Comparison of ENCODE assay signal across 8 cellular contexts in genomic region chr2:150487537-150488429, GRCh38. TPM values are rescaled to one million over a fixed set of nuclear protein-coding genes. Genes with fewer than 3 reads are reported as not detected.
DNase-seq lines count a peak whose midpoint lies in the region; ATAC-seq, FAIRE-seq and TF ChIP-seq lines count a peak whose summit lies in the region.

Gene RND3 (minus strand): TSS chr2:150487667. CDS start chr2:150487417, 250 bp downstream.

- no peak for ATAC-seq in activated CD4-positive, CD25-positive, alpha-beta regulatory T cell treated with anti-CD3 and anti-CD28 coated beads, Interleukin-2, amount 50 U/mL, for 24 hours

- WGBS in small intestine, 3 donors = 12 to 16% (median 13%) methylated on average over 24 of the region's 24 CpGs

- DNase-seq in GM12864 (ENCODE audit: low read depth) = peak; percentile 26
- peak; percentile 98 for DNase-seq in H4 (ENCODE audit: low spot score)
- peak; percentile 85 for DNase-seq in LNCaP clone FGC (ENCODE audit: low read depth)
- peak; percentile 99 for DNase-seq in RPMI7951 (ENCODE audit: low read depth)
- peak; percentile 98 to 99 for DNase-seq in breast epithelium (ENCODE audit: low spot score in 2 of 2)
- peak; percentile 98 for DNase-seq in small intestine

- H3K4me3 ChIP-seq in GM12864 (ENCODE audit: low read depth, low read length) = no peak within 1 kb of the TSS
- no peak within 1 kb of the TSS for H3K4me3 ChIP-seq in LNCaP clone FGC (ENCODE audit: low read depth, low read length)
- H3K4me3 ChIP-seq in breast epithelium = peak within 1 kb of the TSS; percentile 68 to 93 (median 82)
- peak within 1 kb of the TSS; percentile 82 for H3K4me3 ChIP-seq in iPS-18c (ENCODE audit: insufficient read depth, low read depth, low read length)
- H3K4me3 ChIP-seq in small intestine (ENCODE audit: low read depth in 1 of 2, low read length in 2 of 2) = peak within 1 kb of the TSS; percentile 75 to 89

- peak; percentile 97 for TF ChIP-seq POLR2A in breast epithelium (IDR thresholded peaks at IDR 0.05)

- peak; percentile 70 for TF ChIP-seq CTCF in GM12864 (IDR thresholded peaks at IDR 0.05; ENCODE audit: low read depth, low read length, missing control alignments)
- TF ChIP-seq CTCF in LNCaP clone FGC (IDR thresholded peaks at IDR 0.05; ENCODE audit: control insufficient read depth, extremely low read depth, insufficient read depth) = peak; percentile 86
- TF ChIP-seq CTCF in breast epithelium (IDR thresholded peaks at IDR 0.05) = peak; percentile 88 to 96 (median 89)

- intact Hi-C loops in breast epithelium (cut with DNase I; ENCODE audit: low total_unique reads) = no loop called here

- no peak for FAIRE-seq in small intestine (lab: Jason Lieb, UNC)

- no peaks in the 10 kb centered on the region for H3K4me1 ChIP-seq in breast epithelium
- peaks cover 0 to 3% of the 10 kb centered on the region in 2 donors for H3K4me1 ChIP-seq in small intestine (ENCODE audit: control insufficient read depth in 2 of 2, insufficient read depth in 1 of 2, low read depth in 1 of 2, low read length in 1 of 2)

- no peaks in the 10 kb centered on the region for H3K27me3 ChIP-seq in breast epithelium
- peaks cover 0 to 6% of the 10 kb centered on the region in 2 donors for H3K27me3 ChIP-seq in small intestine (ENCODE audit: control insufficient read depth in 2 of 2, insufficient read depth in 2 of 2, low read length in 2 of 2)

- H3K27ac ChIP-seq in breast epithelium = peak within 1 kb of the TSS; percentile 98
- H3K27ac ChIP-seq in small intestine (ENCODE audit: low read depth in 1 of 2, low read length in 1 of 2) = peak within 1 kb of the TSS; percentile 90 to 91

- H3K9me3 ChIP-seq in breast epithelium = no peaks in the 10 kb centered on the region
- H3K9me3 ChIP-seq in iPS-18c (ENCODE audit: control insufficient read depth, insufficient read depth, low read length) = no peaks in the 10 kb centered on the region
- no peaks in the 10 kb centered on the region for H3K9me3 ChIP-seq in small intestine (ENCODE audit: control insufficient read depth, low read depth)

- H3K36me3 ChIP-seq in breast epithelium (no peaks in the 10 kb centered on the region), small intestine (ENCODE audit: control insufficient read depth in 2 of 2, insufficient read depth in 2 of 2, low read length in 2 of 2) (no peaks in the 10 kb centered on the region)

RNA-seq across cellular contexts. Expression of gene RND3, which starts in this region (rescaled TPM):
- total RNA-seq in H4 (2014; rRNA removed; shearing (Covaris generic)) = 51.7 and 56.7 TPM in 2 replicates
- total RNA-seq in RPMI7951 (2014; rRNA removed; shearing (Covaris generic)) = 41.7 and 47.2 TPM in 2 replicates
- total RNA-seq in breast epithelium = 100 to 1,000 TPM in 1 of 3 donors, 10 to 100 TPM in 2; 89.1 to 105 (median 98.0) TPM
- polyA plus RNA-seq in small intestine = 10 to 100 TPM; 14.8 to 28.4 (median 20.6) TPM

Comparison
In these comparisons a context has a peak if more than half of its experiments do, and no peak if none do; other contexts are left out.
1. DNase-seq: peak in every context shown above with its lines; median percentile 99 in RPMI7951; 98 in breast epithelium; 98 in H4; 98 in small intestine; 85 in LNCaP clone FGC; 26 in GM12864.
2. H3K4me3 ChIP-seq: peak in breast epithelium (3 of 3), iPS-18c (single experiment) and small intestine (2 of 2); none in GM12864 (single experiment) and LNCaP clone FGC (single experiment).
3. Peak in every context shown above with its lines, with median percentiles within 50 percentile points of each other: CTCF ChIP-seq.